10 cellular contexts compared by ENCODE assay signal in genomic region chr1:107058245-107059032, GRCh38. TPM values are rescaled to one million over a fixed set of nuclear protein-coding genes. Genes with fewer than 3 reads are reported as not detected.
DNase-seq lines count a peak whose midpoint lies in the region; ATAC-seq and TF ChIP-seq lines count a peak whose summit lies in the region.
"Had no signal": no experiment of that assay in that cellular context is flagged by ENCODE, and none has a peak within 500 bp of the region (broad histone marks: within the 10 kb centered on the region; RNA-seq: fewer than 3 reads in every experiment).

No MANE protein-coding gene starts in this region.

- no peaks in the 10 kb centered on the region for H3F3A ChIP-seq in Loucy (ENCODE audit: low read depth)

- peaks cover 23% of the 10 kb centered on the region for H3K4me1 ChIP-seq in Loucy (ENCODE audit: insufficient read depth, low read length, poor library complexity, severe bottlenecking)

- H3K9me3 Mint-ChIP-seq in naive thymus-derived CD8-positive, alpha-beta T cell, result peaks cover 0 to 4% (median 0%) of the 10 kb centered on the region in 9 donors

- H3K9me3 ChIP-seq in Loucy (ENCODE audit: insufficient read depth, low read depth, low read length), result no peaks in the 10 kb centered on the region

- peak overlapping the region; percentile 92 for H3K4me2 ChIP-seq in Loucy (ENCODE audit: low read depth, low read length, poor library complexity, severe bottlenecking)

- peak overlapping the region; percentile 95 to 100 (median 98) for H3K4me3 Mint-ChIP-seq in naive thymus-derived CD8-positive, alpha-beta T cell

- POLR2A ChIA-PET in naive thymus-derived CD8-positive, alpha-beta T cell (lab: Charles Lee), result no interaction called here
- POLR2A ChIA-PET in HEK293T (lab: Yijun Ruan, JAX), result interaction anchor here (1.2 kb wide), 1 partner anchor 62 kb away, joined by 3 read pairs; no protein-coding TSS in a partner anchor

- peaks cover 6 to 34% (median 8%) of the 10 kb centered on the region in 3 donors for H3K36me3 Mint-ChIP-seq in naive thymus-derived CD8-positive, alpha-beta T cell

- DNase-seq in G401 (ENCODE audit: low spot score), result peak; percentile 18
- peak; percentile 11 to 26 for DNase-seq in T47D (ENCODE audit: low read depth in 1 of 2, low spot score in 1 of 2)
- DNase-seq in naive thymus-derived CD8-positive, alpha-beta T cell, result no peak
- DNase-seq in dermis blood vessel endothelial cell, result no peak
- DNase-seq in SHP77 treated with DMSO at 0.1 percent for 48 hours (lab: John Stamatoyannopoulos, UW), result no peak
- DNase-seq in HEK293T (ENCODE audit: extremely low spot score), result no peak
- DNase-seq: activated effector memory CD4-positive, alpha-beta T cell treated with Interleukin-2 at 50 U/mL for 16 hours; NCI-H1092 had no signal

- H4K20me1 ChIP-seq in Loucy (ENCODE audit: insufficient read depth, low read length, poor library complexity, severe bottlenecking), result no peaks in the 10 kb centered on the region

- no peak overlapping the region for H2AFZ ChIP-seq in Loucy (ENCODE audit: low read length)

- H3K9ac ChIP-seq in Loucy (ENCODE audit: low read depth, low read length, poor library complexity, severe bottlenecking), result peak overlapping the region; percentile 86

- H3K9me2 ChIP-seq in Loucy (replicated peaks; ENCODE audit: low read depth, low read length), result no peaks in the 10 kb centered on the region

- ATAC-seq in naive thymus-derived CD8-positive, alpha-beta T cell, result no peak
- ATAC-seq in HG03108 (IDR thresholded peaks at IDR 0.05; ENCODE audit: unreplicated experiment), result no peak

- peaks cover 23% of the 10 kb centered on the region for H3K79me2 ChIP-seq in Loucy (ENCODE audit: insufficient read depth, low read length)

- H3K4me3 ChIP-seq in Loucy (ENCODE audit: low read length, poor library complexity, severe bottlenecking), result peak overlapping the region; percentile 80

- no peak for TF ChIP-seq CTCF in Loucy (conservative IDR thresholded peaks at IDR 0.05; ENCODE audit: low read length)

- peaks cover 12 to 32% (median 30%) of the 10 kb centered on the region in 4 donors for H3K4me1 Mint-ChIP-seq in naive thymus-derived CD8-positive, alpha-beta T cell

- in situ Hi-C loops in G401 (cut with HindIII; ENCODE audit: low sequenced_read_pairs), result no loop called here
- in situ Hi-C loops in T47D (cut with HindIII; ENCODE audit: low pct_unique_long_range_greater_than_20kb, low sequenced_read_pairs), result no loop called here

- H3K27me3 Mint-ChIP-seq in naive thymus-derived CD8-positive, alpha-beta T cell, result no peaks in the 10 kb centered on the region

- H3K36me3 ChIP-seq in Loucy (ENCODE audit: insufficient read depth, low read length), result no peaks in the 10 kb centered on the region

- CTCF ChIA-PET in HEK293T (lab: Yijun Ruan, JAX), result no interaction called here

- no peaks in the 10 kb centered on the region for H3K27me3 ChIP-seq in Loucy (ENCODE audit: insufficient read depth, low read length, poor library complexity, severe bottlenecking)

- peak overlapping the region in 8 of 10 donors; percentile 29 to 100 (median 77) for H3K27ac Mint-ChIP-seq in naive thymus-derived CD8-positive, alpha-beta T cell

TF ChIP-seq in HEK293T, 16 proteins besides CTCF, POLR2A, EP300 and RAD21:
- no peak for TF ChIP-seq NFRKB (IDR thresholded peaks at IDR 0.05)
- TF ChIP-seq HDGF (IDR thresholded peaks at IDR 0.05; ENCODE audit: borderline replicate concordance), result no peak

RNA-seq across cellular contexts. Expression of gene PRMT6, which starts 2.0 kb away (rescaled TPM):
- 146 and 166 TPM in 2 replicates for total RNA-seq in G401 (2014; rRNA removed; shearing (Covaris generic))
- 10 to 100 TPM; 23.3 to 23.5 TPM for total RNA-seq in naive thymus-derived CD8-positive, alpha-beta T cell
- polyA plus RNA-seq in naive thymus-derived CD8-positive, alpha-beta T cell, result 10 to 100 TPM; 14.4 to 17.5 (median 17.0) TPM
- total RNA-seq in dermis blood vessel endothelial cell, result 18.4 and 21.2 TPM in 2 replicates

Comparison
In these comparisons a context has a peak if more than half of its experiments do, and no peak if none do; other contexts are left out.
1. DNase-seq: peak in G401 (single experiment) and T47D (2 of 2); none in naive thymus-derived CD8-positive, alpha-beta T cell (0 of 10), dermis blood vessel endothelial cell (single experiment), SHP77 treated with DMSO at 0.1 percent for 48 hours (single experiment) and HEK293T (single experiment).